ENCODE assay signal across 8 cellular contexts in the genomic region with DNA sequence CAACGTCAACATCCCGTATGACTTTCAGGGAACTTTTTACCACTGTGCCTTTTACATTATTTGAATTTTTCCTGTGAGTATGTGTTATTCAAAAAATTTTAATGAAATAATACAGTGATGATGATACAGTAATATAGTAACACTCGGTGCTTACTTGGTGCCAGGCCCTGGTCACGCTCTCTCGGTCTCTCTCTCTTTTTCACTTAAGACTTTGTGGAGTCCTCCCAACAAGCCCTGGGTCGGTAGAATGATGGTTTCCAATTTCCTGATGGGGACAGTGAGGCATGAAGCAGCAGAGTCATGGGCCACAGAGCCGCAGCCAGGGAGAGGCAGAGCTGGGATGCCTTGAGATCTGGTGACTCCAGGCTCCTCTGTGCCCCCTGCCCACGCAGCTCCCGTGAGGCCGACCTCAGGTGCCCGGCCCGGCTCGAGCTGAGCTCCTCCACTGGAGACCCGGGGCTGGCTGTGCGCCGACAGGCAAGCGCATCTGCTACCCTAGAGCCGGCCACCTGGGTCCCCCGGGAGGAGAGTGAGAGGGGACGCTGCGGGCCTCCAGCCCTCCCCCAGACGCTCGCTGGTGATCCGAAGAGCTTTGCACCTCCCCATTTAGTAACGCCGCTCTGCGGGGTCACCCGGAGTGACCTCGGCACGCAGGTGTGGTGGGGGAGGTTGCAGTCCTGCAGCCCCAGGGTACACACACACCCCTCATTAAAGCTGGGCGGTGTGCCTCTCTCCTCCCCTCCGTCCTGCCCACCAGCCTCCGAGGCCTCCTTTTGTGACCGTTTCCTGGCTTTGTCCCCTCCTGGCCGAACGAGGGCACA. TPM values are rescaled to one million over a fixed set of nuclear protein-coding genes. Genes with fewer than 3 reads are reported as not detected.
DNase-seq lines count a peak whose midpoint lies in the region; ATAC-seq and TF ChIP-seq lines count a peak whose summit lies in the region.

No MANE protein-coding gene starts in this region.

- peak overlapping the region; percentile 32 for H3K4me3 Mint-ChIP-seq in osteocyte (ENCODE audit: unreplicated experiment)

- peaks cover 72% of the 10 kb centered on the region for H3K4me1 Mint-ChIP-seq in osteocyte (ENCODE audit: unreplicated experiment)

- H3K9me3 Mint-ChIP-seq in osteocyte (ENCODE audit: unreplicated experiment) = no peaks in the 10 kb centered on the region

- peak; percentile 96 for DNase-seq in EH (ENCODE audit: low read depth)
- peak; percentile 77 for DNase-seq in NCI-H226
- DNase-seq in epithelial cell of prostate (ENCODE audit: low read depth, low spot score) = peak; percentile 22
- no peak for DNase-seq in osteocyte (ENCODE audit: extremely low spot score, unreplicated experiment)
- DNase-seq in T-helper 1 cell = no peak
- no peak for DNase-seq in effector CD4-positive, alpha-beta T cell

- H3K27me3 Mint-ChIP-seq in osteocyte (ENCODE audit: unreplicated experiment) = no peaks in the 10 kb centered on the region

- peak overlapping the region; percentile 91 for H3K27ac Mint-ChIP-seq in osteocyte (ENCODE audit: unreplicated experiment)

- H3K27ac ChIP-seq in epithelial cell of prostate = peak overlapping the region; percentile 93

- no peak for ATAC-seq in HG03565 (IDR thresholded peaks at IDR 0.05; ENCODE audit: unreplicated experiment)
- no peak for ATAC-seq in GM21381 (IDR thresholded peaks at IDR 0.05; ENCODE audit: unreplicated experiment)

- no peak for TF ChIP-seq CTCF in osteocyte (IDR thresholded peaks at IDR 0.05)

- no peaks in the 10 kb centered on the region for H3K36me3 Mint-ChIP-seq in osteocyte (ENCODE audit: unreplicated experiment)

RNA-seq across cellular contexts. Expression of a gene that starts 4.4 kb away (rescaled TPM):
- not detected in 2 replicates for total RNA-seq in osteocyte

RNA-seq across cellular contexts. Expression of a gene that starts 12.8 kb away (rescaled TPM):
- not detected in 2 replicates for total RNA-seq in osteocyte

RNA-seq across cellular contexts. Expression of a gene that starts 30.9 kb away (rescaled TPM):
- total RNA-seq in osteocyte = 27.4 and 29.2 TPM in 2 replicates

RNA-seq across cellular contexts. Expression of a gene that starts 49.6 kb away (rescaled TPM):
- total RNA-seq in osteocyte = 17.0 and 19.1 TPM in 2 replicates

RNA-seq across cellular contexts. Expression of a gene that starts 50.4 kb away (rescaled TPM):
- 15.5 and 15.6 TPM in 2 replicates for total RNA-seq in osteocyte

Comparison
In these comparisons a context has a peak if more than half of its experiments do, and no peak if none do; other contexts are left out.
1. DNase-seq: peak in EH (single experiment), NCI-H226 (single experiment) and epithelial cell of prostate (single experiment); none in osteocyte (single experiment), T-helper 1 cell (0 of 5) and effector CD4-positive, alpha-beta T cell (single experiment).